ENCODE assay signal across 16 cellular contexts in genomic region chr14:35535794-35536112, GRCh38. TPM values are rescaled to one million over a fixed set of nuclear protein-coding genes. Genes with fewer than 3 reads are reported as not detected.
DNase-seq lines count a peak whose midpoint lies in the region; ATAC-seq and TF ChIP-seq lines count a peak whose summit lies in the region.
"Had no signal": no experiment of that assay in that cellular context is flagged by ENCODE, and none has a peak within 500 bp of the region (broad histone marks: within the 10 kb centered on the region; RNA-seq: fewer than 3 reads in every experiment).

No MANE protein-coding gene starts in this region.

- no peak overlapping the region for H3K9ac ChIP-seq in neuronal stem cell (ENCODE audit: low read depth, low read length, poor library complexity)

- H3K4me2 ChIP-seq in hepatocyte (peak overlapping the region; percentile 100), neuronal stem cell (ENCODE audit: insufficient read depth, low read length, poor library complexity, severe bottlenecking) (peak overlapping the region; percentile 94)
- H3K4me2 ChIP-seq: PC-9 had no signal

- H3K4me1 ChIP-seq in hepatocyte (ENCODE audit: insufficient read depth) (peaks cover 23% of the 10 kb centered on the region), neuronal stem cell (ENCODE audit: control insufficient read depth in 2 of 2, insufficient read depth in 1 of 2, low read depth in 1 of 2, low read length in 2 of 2) (peaks cover 7 to 12% of the 10 kb centered on the region in 2 donors), SJCRH30 (no peaks in the 10 kb centered on the region)

- H4K20me1 ChIP-seq in hepatocyte (ENCODE audit: insufficient read depth, poor library complexity, severe bottlenecking) = no peaks in the 10 kb centered on the region

- H3K36me3 ChIP-seq in hepatocyte (replicated peaks; ENCODE audit: insufficient read depth, low read depth) (no peaks in the 10 kb centered on the region), neuronal stem cell (replicated peaks in 1 of 2; ENCODE audit: control insufficient read depth in 2 of 2, insufficient read depth in 2 of 2, low read length in 2 of 2) (no peaks in the 10 kb centered on the region), SJCRH30 (no peaks in the 10 kb centered on the region)
- H3K36me3 ChIP-seq: neutrophil had no signal

- DNase-seq in NCI-H1417 (lab: John Stamatoyannopoulos, UW) (peak in 2 of 3 experiments; percentile 67 to 69), NCI-H1417 treated with DMSO at 0.1 percent for 48 hours (lab: John Stamatoyannopoulos, UW) (no peak), NCI-H69 (lab: John Stamatoyannopoulos, UW) (peak; percentile 61), hepatocyte (ENCODE audit: low spot score) (no peak), neuronal stem cell (ENCODE audit: low spot score) (no peak), NCI-H2107 treated with DMSO at 0.1 percent for 48 hours (lab: John Stamatoyannopoulos, UW; ENCODE audit: unreplicated experiment) (no peak), SJCRH30 (no peak), left cardiac atrium (no peak)
- DNase-seq: NCI-H2171 treated with DMSO at 0.1 percent for 48 hours had no signal

- no peak overlapping the region for H2BK15ac ChIP-seq in neuronal stem cell (ENCODE audit: low read length)

- H3K9me3 ChIP-seq in hepatocyte (ENCODE audit: low read depth) (no peaks in the 10 kb centered on the region), neuronal stem cell (replicated peaks in 1 of 2; ENCODE audit: control insufficient read depth in 2 of 2, insufficient read depth in 1 of 2, low read depth in 1 of 2, low read length in 2 of 2) (peaks cover 0 to 3% of the 10 kb centered on the region in 2 donors), SJCRH30 (replicated peaks) (no peaks in the 10 kb centered on the region)
- H3K9me3 ChIP-seq: Caco-2, neutrophil had no signal

- no peaks in the 10 kb centered on the region for H3K79me2 ChIP-seq in hepatocyte

- no peak overlapping the region for H2AK5ac ChIP-seq in neuronal stem cell (ENCODE audit: low read depth, low read length)

- H3K9me2 ChIP-seq in hepatocyte (replicated peaks; ENCODE audit: insufficient read depth) = no peaks in the 10 kb centered on the region

- H2BK5ac ChIP-seq in neuronal stem cell (ENCODE audit: low read length) = no peak overlapping the region

- H3K4ac ChIP-seq in neuronal stem cell (ENCODE audit: low read length) = no peak overlapping the region

- H3K14ac ChIP-seq in neuronal stem cell (ENCODE audit: low read length) = no peak overlapping the region

- ATAC-seq in left cardiac atrium = no peak

- no peak for TF ChIP-seq CTCF in hepatocyte (IDR thresholded peaks at IDR 0.05; ENCODE audit: poor library complexity)

- H4K8ac ChIP-seq in neuronal stem cell (ENCODE audit: low read depth, low read length) = no peak overlapping the region

- intact Hi-C loops in left cardiac atrium (cut with DNase I) = no loop called here

- H3K23ac ChIP-seq in neuronal stem cell (ENCODE audit: low read depth, low read length, poor library complexity) = no peak overlapping the region

- H3K18ac ChIP-seq in neuronal stem cell (ENCODE audit: low read length) = no peak overlapping the region

- H4K91ac ChIP-seq in neuronal stem cell (ENCODE audit: low read depth, low read length, poor library complexity) = no peak overlapping the region

- no peak overlapping the region for H2BK12ac ChIP-seq in neuronal stem cell (ENCODE audit: low read length)

- H3K27me3 ChIP-seq in hepatocyte = peaks cover 64% of the 10 kb centered on the region
- peaks cover 13 to 62% (median 44%) of the 10 kb centered on the region in 3 experiments for H3K27me3 ChIP-seq in neuronal stem cell (ENCODE audit: control insufficient read depth in 3 of 3, insufficient read depth in 3 of 3, low read depth in 1 of 3, low read length in 3 of 3)
- no peaks in the 10 kb centered on the region for H3K27me3 ChIP-seq in SJCRH30

- H2BK120ac ChIP-seq in neuronal stem cell (ENCODE audit: low read depth, low read length) = no peak overlapping the region

- H3K4me3 ChIP-seq in hepatocyte (no peak overlapping the region), neuronal stem cell (ENCODE audit: low read length in 2 of 2) (no peak overlapping the region), SJCRH30 (no peak overlapping the region)
- H3K4me3 ChIP-seq: PC-9 had no signal

- no peak overlapping the region for H3K27ac ChIP-seq in hepatocyte
- no peak overlapping the region for H3K27ac ChIP-seq in neuronal stem cell (replicated peaks; ENCODE audit: low read length)
- H3K27ac ChIP-seq in SJCRH30 = no peak overlapping the region
- H3K27ac ChIP-seq: 22Rv1, neutrophil, PC-9 had no signal

- 34% methylated on average over 10 of the region's 10 CpGs for WGBS in hepatocyte (ENCODE audit: low lambda C conversion rate, missing lambda C conversion rate)
- WGBS in neuronal stem cell (ENCODE audit: extremely low coverage in 2 of 2, insufficient read length in 2 of 2, insufficient replicate concordance in 1 of 2), 2 donors = no CpG with 5 or more reads among the region's 10 CpGs

- peaks cover 2% of the 10 kb centered on the region for H3K79me1 ChIP-seq in neuronal stem cell (ENCODE audit: low read depth, low read length)

- H2AFZ ChIP-seq in hepatocyte = no peak overlapping the region
- no peak overlapping the region for H2AFZ ChIP-seq in neuronal stem cell (ENCODE audit: low read length)
- H2AFZ ChIP-seq: PC-9 had no signal

RNA-seq across cellular contexts. Expression of gene INSM2, which starts 1.8 kb away (rescaled TPM):
- not detected in 2 replicates for total RNA-seq in hepatocyte
- polyA plus RNA-seq in hepatocyte = not detected in 2 replicates
- polyA plus RNA-seq in neuronal stem cell (2013, experiment 1 of 2) = 0.07 TPM
- 0.06 TPM for polyA plus RNA-seq in neuronal stem cell (2013, experiment 2 of 2)
- total RNA-seq in SJCRH30 (2014; rRNA removed; shearing (Covaris generic)) = 0.13 and 0.38 TPM in 2 replicates
- total RNA-seq in left cardiac atrium = not detected
- total RNA-seq: activated T-helper 1 cell treated with anti-CD3 and anti-CD28 coated beads, Interleukin-12 subunit alpha, Interleukin-12 subunit beta, Interleukin-2, Interleukin-4 antibody, amounts not matched to agents 30 ng/mL and 10 ng/mL and 1 ng/mL, durations not matched to agents 14 hours and 24 hours and 36 hours; aorta; Caco-2; fibroblast of villous mesenchyme; PC-9 had no signal
- polyA plus RNA-seq: aorta had no signal

Comparison
In these comparisons a context has a peak if more than half of its experiments do, and no peak if none do; other contexts are left out.
1. DNase-seq: peak in NCI-H1417 (2 of 3) and NCI-H69 (single experiment); none in NCI-H1417 treated with DMSO at 0.1 percent for 48 hours (single experiment), hepatocyte (single experiment), neuronal stem cell (single experiment), NCI-H2107 treated with DMSO at 0.1 percent for 48 hours (single experiment), SJCRH30 (0 of 2) and left cardiac atrium (single experiment).